In the genomic region with DNA sequence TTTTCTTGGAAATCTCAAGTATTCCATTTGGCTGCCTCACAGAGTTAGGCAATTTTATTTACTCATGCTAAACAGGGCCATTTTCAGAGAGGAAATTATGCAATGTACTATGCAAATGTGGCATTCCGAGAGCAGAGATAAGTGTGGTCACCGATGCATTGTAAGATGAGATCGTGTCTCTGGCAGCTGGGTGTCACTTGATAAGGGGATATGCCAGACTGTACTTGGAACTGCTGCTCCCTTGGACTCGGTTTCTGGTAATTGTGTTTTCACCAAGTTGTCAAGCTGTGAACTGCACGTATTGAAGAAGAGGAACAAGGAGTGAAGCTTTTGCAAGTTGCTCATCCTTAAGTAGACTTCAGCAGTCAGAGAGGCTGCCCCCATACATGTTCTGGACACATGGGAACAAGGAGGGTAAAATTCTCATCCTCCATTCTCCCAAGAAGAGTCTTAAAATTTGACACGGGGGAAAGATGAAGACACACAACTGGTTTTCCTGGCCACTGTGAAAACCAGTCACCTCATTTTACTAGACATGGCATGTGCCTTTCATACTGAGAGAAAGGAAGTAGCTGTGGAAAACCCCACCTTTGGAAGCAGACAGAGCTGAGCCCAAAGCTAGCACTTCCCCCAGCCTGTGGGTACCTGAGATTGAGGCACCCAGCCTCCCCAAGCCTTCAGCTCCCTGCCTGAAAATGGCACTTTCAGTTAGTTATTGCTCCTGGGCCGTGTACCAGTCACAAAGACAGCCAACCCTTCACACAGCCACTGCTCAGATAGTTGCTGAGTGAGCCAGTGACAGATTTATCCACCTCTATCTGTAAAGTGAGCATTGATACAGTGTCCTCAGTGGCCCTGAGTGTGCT, we compare ENCODE assay signal across 1 cellular context.
TF ChIP-seq lines count a peak whose summit lies in the region.

No MANE protein-coding gene starts in this region.

TF ChIP-seq in GM23338, 12 proteins besides CTCF, POLR2A, EP300 and RAD21 (continued from another document):
- TF ChIP-seq, protein P1, sequence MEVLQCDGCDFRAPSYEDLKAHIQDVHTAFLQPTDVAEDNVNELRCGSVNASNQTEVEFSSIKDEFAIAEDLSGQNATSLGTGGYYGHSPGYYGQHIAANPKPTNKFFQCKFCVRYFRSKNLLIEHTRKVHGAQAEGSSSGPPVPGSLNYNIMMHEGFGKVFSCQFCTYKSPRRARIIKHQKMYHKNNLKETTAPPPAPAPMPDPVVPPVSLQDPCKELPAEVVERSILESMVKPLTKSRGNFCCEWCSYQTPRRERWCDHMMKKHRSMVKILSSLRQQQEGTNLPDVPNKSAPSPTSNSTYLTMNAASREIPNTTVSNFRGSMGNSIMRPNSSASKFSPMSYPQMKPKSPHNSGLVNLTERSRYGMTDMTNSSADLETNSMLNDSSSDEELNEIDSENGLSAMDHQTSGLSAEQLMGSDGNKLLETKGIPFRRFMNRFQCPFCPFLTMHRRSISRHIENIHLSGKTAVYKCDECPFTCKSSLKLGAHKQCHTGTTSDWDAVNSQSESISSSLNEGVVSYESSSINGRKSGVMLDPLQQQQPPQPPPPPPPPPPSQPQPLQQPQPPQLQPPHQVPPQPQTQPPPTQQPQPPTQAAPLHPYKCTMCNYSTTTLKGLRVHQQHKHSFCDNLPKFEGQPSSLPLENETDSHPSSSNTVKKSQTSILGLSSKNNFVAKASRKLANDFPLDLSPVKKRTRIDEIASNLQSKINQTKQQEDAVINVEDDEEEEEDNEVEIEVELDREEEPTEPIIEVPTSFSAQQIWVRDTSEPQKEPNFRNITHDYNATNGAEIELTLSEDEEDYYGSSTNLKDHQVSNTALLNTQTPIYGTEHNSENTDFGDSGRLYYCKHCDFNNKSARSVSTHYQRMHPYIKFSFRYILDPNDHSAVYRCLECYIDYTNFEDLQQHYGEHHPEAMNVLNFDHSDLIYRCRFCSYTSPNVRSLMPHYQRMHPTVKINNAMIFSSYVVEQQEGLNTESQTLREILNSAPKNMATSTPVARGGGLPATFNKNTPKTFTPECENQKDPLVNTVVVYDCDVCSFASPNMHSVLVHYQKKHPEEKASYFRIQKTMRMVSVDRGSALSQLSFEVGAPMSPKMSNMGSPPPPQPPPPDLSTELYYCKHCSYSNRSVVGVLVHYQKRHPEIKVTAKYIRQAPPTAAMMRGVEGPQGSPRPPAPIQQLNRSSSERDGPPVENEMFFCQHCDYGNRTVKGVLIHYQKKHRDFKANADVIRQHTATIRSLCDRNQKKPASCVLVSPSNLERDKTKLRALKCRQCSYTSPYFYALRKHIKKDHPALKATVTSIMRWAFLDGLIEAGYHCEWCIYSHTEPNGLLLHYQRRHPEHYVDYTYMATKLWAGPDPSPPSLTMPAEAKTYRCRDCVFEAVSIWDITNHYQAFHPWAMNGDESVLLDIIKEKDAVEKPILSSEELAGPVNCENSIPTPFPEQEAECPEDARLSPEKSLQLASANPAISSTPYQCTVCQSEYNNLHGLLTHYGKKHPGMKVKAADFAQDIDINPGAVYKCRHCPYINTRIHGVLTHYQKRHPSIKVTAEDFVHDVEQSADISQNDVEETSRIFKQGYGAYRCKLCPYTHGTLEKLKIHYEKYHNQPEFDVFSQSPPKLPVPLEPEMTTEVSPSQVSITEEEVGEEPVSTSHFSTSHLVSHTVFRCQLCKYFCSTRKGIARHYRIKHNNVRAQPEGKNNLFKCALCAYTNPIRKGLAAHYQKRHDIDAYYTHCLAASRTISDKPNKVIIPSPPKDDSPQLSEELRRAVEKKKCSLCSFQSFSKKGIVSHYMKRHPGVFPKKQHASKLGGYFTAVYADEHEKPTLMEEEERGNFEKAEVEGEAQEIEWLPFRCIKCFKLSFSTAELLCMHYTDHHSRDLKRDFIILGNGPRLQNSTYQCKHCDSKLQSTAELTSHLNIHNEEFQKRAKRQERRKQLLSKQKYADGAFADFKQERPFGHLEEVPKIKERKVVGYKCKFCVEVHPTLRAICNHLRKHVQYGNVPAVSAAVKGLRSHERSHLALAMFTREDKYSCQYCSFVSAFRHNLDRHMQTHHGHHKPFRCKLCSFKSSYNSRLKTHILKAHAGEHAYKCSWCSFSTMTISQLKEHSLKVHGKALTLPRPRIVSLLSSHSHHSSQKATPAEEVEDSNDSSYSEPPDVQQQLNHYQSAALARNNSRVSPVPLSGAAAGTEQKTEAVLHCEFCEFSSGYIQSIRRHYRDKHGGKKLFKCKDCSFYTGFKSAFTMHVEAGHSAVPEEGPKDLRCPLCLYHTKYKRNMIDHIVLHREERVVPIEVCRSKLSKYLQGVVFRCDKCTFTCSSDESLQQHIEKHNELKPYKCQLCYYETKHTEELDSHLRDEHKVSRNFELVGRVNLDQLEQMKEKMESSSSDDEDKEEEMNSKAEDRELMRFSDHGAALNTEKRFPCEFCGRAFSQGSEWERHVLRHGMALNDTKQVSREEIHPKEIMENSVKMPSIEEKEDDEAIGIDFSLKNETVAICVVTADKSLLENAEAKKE (CRISPR knock-in tag; IDR thresholded peaks at IDR 0.05) = no peak
- TF ChIP-seq EZH2phosphoT487 (IDR thresholded peaks at IDR 0.05; ENCODE audit: unreplicated experiment) (no peak), JUNB (IDR thresholded peaks at IDR 0.05; ENCODE audit: unreplicated experiment) (no peak), ZNF114 (CRISPR knock-in tag; IDR thresholded peaks at IDR 0.05) (no peak), POLR2AphosphoS5 (IDR thresholded peaks at IDR 0.05; ENCODE audit: low read depth) (no peak)
